Comparison of ENCODE assay signal across 8 cellular contexts in genomic region chr4:3531887-3532713, GRCh38. TPM values are rescaled to one million over a fixed set of nuclear protein-coding genes. Genes with fewer than 3 reads are reported as not detected.
DNase-seq lines count a peak whose midpoint lies in the region; FAIRE-seq and TF ChIP-seq lines count a peak whose summit lies in the region.

TSS of gene LRPAP1 (minus strand) at chr4:3532422. CDS start at chr4:3532412, 10 bp downstream.

- H3K4me2 ChIP-seq in MM.1S (ENCODE audit: low read depth, low read length) (peak within 1 kb of the TSS; percentile 98), neuronal stem cell (ENCODE audit: insufficient read depth, low read length, poor library complexity, severe bottlenecking) (peak within 1 kb of the TSS; percentile 79)

- H3K27me3 ChIP-seq in H7 (ENCODE audit: control insufficient read depth, insufficient read depth, low read length) (peaks cover 12% of the 10 kb centered on the region), MM.1S (replicated peaks; ENCODE audit: insufficient read depth, low read length) (peaks cover 11% of the 10 kb centered on the region), SJSA1 (replicated peaks) (no peaks in the 10 kb centered on the region), neuronal stem cell (ENCODE audit: control insufficient read depth in 3 of 3, insufficient read depth in 3 of 3, low read depth in 1 of 3, low read length in 3 of 3) (peaks cover 0 to 7% (median 0%) of the 10 kb centered on the region in 3 experiments)

- H3K9me3 ChIP-seq in MM.1S (replicated peaks; ENCODE audit: insufficient read depth, low read length), result no peaks in the 10 kb centered on the region
- H3K9me3 ChIP-seq in SJSA1 (replicated peaks), result no peaks in the 10 kb centered on the region
- no peaks in the 10 kb centered on the region for H3K9me3 ChIP-seq in neuronal stem cell (replicated peaks in 1 of 2; ENCODE audit: control insufficient read depth in 2 of 2, insufficient read depth in 1 of 2, low read depth in 1 of 2, low read length in 2 of 2)

- H3K18ac ChIP-seq in neuronal stem cell (ENCODE audit: low read length), result peak within 1 kb of the TSS; percentile 95

- H3F3A ChIP-seq in MM.1S (ENCODE audit: insufficient read depth, low read length), result no peaks in the 10 kb centered on the region

- H2BK120ac ChIP-seq in neuronal stem cell (ENCODE audit: low read depth, low read length), result no peak within 1 kb of the TSS

- FAIRE-seq in frontal cortex (lab: Jason Lieb, UNC), result no peak

- no peak within 1 kb of the TSS for H2BK15ac ChIP-seq in neuronal stem cell (ENCODE audit: low read length)

- H3K9ac ChIP-seq in MM.1S (ENCODE audit: low read length), result peak within 1 kb of the TSS; percentile 72
- peak within 1 kb of the TSS; percentile 98 for H3K9ac ChIP-seq in neuronal stem cell (ENCODE audit: low read depth, low read length, poor library complexity)

- H3K36me3 ChIP-seq in H7 (replicated peaks; ENCODE audit: control insufficient read depth, insufficient read depth, low read length), result peaks cover 6% of the 10 kb centered on the region
- H3K36me3 ChIP-seq in MM.1S (replicated peaks; ENCODE audit: insufficient read depth, low read length), result no peaks in the 10 kb centered on the region
- H3K36me3 ChIP-seq in SJSA1, result no peaks in the 10 kb centered on the region
- H3K36me3 ChIP-seq in neuronal stem cell (replicated peaks in 1 of 2; ENCODE audit: control insufficient read depth in 2 of 2, insufficient read depth in 2 of 2, low read length in 2 of 2), result peaks cover 9 to 32% of the 10 kb centered on the region in 2 donors

- peak within 1 kb of the TSS; percentile 89 for H2AK5ac ChIP-seq in neuronal stem cell (ENCODE audit: low read depth, low read length)

- H3K79me1 ChIP-seq in neuronal stem cell (ENCODE audit: low read depth, low read length), result peaks cover 22% of the 10 kb centered on the region

- peak within 1 kb of the TSS; percentile 75 for H2BK5ac ChIP-seq in neuronal stem cell (ENCODE audit: low read length)

- H3K4ac ChIP-seq in neuronal stem cell (ENCODE audit: low read length), result no peak within 1 kb of the TSS

- H2BK12ac ChIP-seq in neuronal stem cell (ENCODE audit: low read length), result peak within 1 kb of the TSS; percentile 81

- DNase-seq in ELF-1 (ENCODE audit: low read depth, low spot score) (peak; percentile 95), H7 (peak; percentile 100), MM.1S (peak; percentile 91), SJSA1 (ENCODE audit: low read depth in 1 of 2, low spot score in 2 of 2) (peak; percentile 52 to 79), frontal cortex (ENCODE audit: low spot score in 2 of 2) (peak; percentile 100), neuronal stem cell (ENCODE audit: low spot score) (peak; percentile 95)
- DNase-seq in activated naive CD4-positive, alpha-beta T cell (lab: John Stamatoyannopoulos, UW), result peak; percentile 77 to 85 (median 81)

- H3K23ac ChIP-seq in neuronal stem cell (ENCODE audit: low read depth, low read length, poor library complexity), result peak within 1 kb of the TSS; percentile 68

- H4K8ac ChIP-seq in neuronal stem cell (ENCODE audit: low read depth, low read length), result peak within 1 kb of the TSS; percentile 92

- no CpG with 5 or more reads among the region's 82 CpGs for WGBS in neuronal stem cell (ENCODE audit: extremely low coverage in 2 of 2, insufficient read length in 2 of 2, insufficient replicate concordance in 1 of 2), 2 donors

- H3K27ac ChIP-seq in MM.1S (ENCODE audit: low read length) (no peak within 1 kb of the TSS), SJSA1 (no peak within 1 kb of the TSS), neuronal stem cell (replicated peaks; ENCODE audit: low read length) (peak within 1 kb of the TSS; percentile 43)

- 0 out of 2 replicates have a peak, but pooled peaks cover 4% of the 10 kb centered on the region for H3K4me1 ChIP-seq in MM.1S (ENCODE audit: low read length)
- H3K4me1 ChIP-seq in SJSA1 (replicated peaks), result peaks cover 8% of the 10 kb centered on the region
- peaks cover 15 to 22% of the 10 kb centered on the region in 2 donors for H3K4me1 ChIP-seq in neuronal stem cell (ENCODE audit: control insufficient read depth in 2 of 2, insufficient read depth in 1 of 2, low read depth in 1 of 2, low read length in 2 of 2)

- H3K4me3 ChIP-seq in H7 (ENCODE audit: insufficient read depth, low read depth, low read length) (peak within 1 kb of the TSS; percentile 77), MM.1S (ENCODE audit: low read length) (peak within 1 kb of the TSS; percentile 85), SJSA1 (peak within 1 kb of the TSS; percentile 58), neuronal stem cell (ENCODE audit: low read length in 2 of 2) (peak within 1 kb of the TSS; percentile 98 to 99)

- peak within 1 kb of the TSS; percentile 82 for H3K14ac ChIP-seq in neuronal stem cell (ENCODE audit: low read length)

- H4K91ac ChIP-seq in neuronal stem cell (ENCODE audit: low read depth, low read length, poor library complexity), result no peak within 1 kb of the TSS

- H2AFZ ChIP-seq in MM.1S (ENCODE audit: low read length) (peak within 1 kb of the TSS; percentile 59), neuronal stem cell (ENCODE audit: low read length) (peak within 1 kb of the TSS; percentile 98)

- no peak for TF ChIP-seq CTCF in MM.1S (IDR thresholded peaks at IDR 0.05; ENCODE audit: low read length)
- TF ChIP-seq CTCF in subcutaneous adipose tissue (IDR thresholded peaks at IDR 0.05; ENCODE audit: low read depth), result no peak

- H3K79me2 ChIP-seq in MM.1S (ENCODE audit: low read length), result peaks cover 49% of the 10 kb centered on the region

- H3K9me2 ChIP-seq in MM.1S (replicated peaks; ENCODE audit: insufficient read depth, low read length), result no peaks in the 10 kb centered on the region

- no peaks in the 10 kb centered on the region for H4K20me1 ChIP-seq in MM.1S (ENCODE audit: insufficient read depth, low read length)

RNA-seq across cellular contexts. Expression of gene LRPAP1, which starts in this region (rescaled TPM):
- 57.9 and 101 TPM in 2 replicates for total RNA-seq in H7 (2014; rRNA removed; shearing (Covaris generic))
- 140 and 148 TPM in 2 replicates for total RNA-seq in SJSA1 (2014; rRNA removed; shearing (Covaris generic))
- total RNA-seq in frontal cortex (13.5 TPM), subcutaneous adipose tissue (100 to 1,000 TPM in 3 of 4 donors, 10 to 100 TPM in 1; 67.5 to 187 (median 137) TPM)
- 56.9 TPM for polyA plus RNA-seq in neuronal stem cell (2013, experiment 1 of 2)
- polyA plus RNA-seq in neuronal stem cell (2013, experiment 2 of 2), result 58.7 TPM
